Comparison of ENCODE assay signal across 8 cellular contexts in the genomic region with DNA sequence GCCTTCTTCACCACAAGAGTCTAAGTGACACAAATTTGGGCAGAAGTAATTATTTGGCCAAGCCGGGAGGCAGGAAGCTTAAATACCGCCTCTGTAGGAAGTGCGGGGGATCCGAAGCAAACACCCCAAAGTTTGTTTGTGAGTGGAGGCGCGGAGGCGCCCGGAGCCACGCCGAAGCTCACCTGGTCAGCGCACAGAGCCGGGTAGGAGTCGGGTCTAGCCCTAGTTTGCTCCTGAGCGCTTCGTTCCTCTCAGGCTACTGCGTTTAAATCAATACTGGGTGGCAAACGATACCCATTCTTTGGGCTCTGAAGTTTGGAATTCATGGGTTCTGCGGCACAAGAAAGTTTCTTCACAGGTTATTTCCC. TPM values are rescaled to one million over a fixed set of nuclear protein-coding genes. Genes with fewer than 3 reads are reported as not detected.
DNase-seq lines count a peak whose midpoint lies in the region; ATAC-seq and TF ChIP-seq lines count a peak whose summit lies in the region.

No MANE protein-coding gene starts in this region.

- TF ChIP-seq POLR2A in Peyer's patch (IDR thresholded peaks at IDR 0.05), result no peak

- H3K27ac ChIP-seq in Peyer's patch (no peak overlapping the region), esophagus (ENCODE audit: low read depth in 2 of 2, low read length in 1 of 2) (peak overlapping the region; percentile 38 to 53)

- peaks cover 18% of the 10 kb centered on the region for H3K36me3 Mint-ChIP-seq in natural killer cell

- DNase-seq in Peyer's patch (no peak), natural killer cell (no peak), OCI-M1 (lab: John Stamatoyannopoulos, UW) (no peak), A172 (ENCODE audit: low spot score) (no peak)

- H3K9ac ChIP-seq in ES-I3 (ENCODE audit: low read depth, low read length), result peak overlapping the region; percentile 96

- TF ChIP-seq CTCF in Peyer's patch (IDR thresholded peaks at IDR 0.05) (no peak), natural killer cell (IDR thresholded peaks at IDR 0.05) (no peak)

- H3K4me1 Mint-ChIP-seq in natural killer cell, result peaks cover 6 to 10% of the 10 kb centered on the region in 2 donors

- H3K27me3 Mint-ChIP-seq in natural killer cell (ENCODE audit: low read depth in 2 of 2), result peaks cover 58 to 78% of the 10 kb centered on the region in 2 donors

- peaks cover 14% of the 10 kb centered on the region for H3K9me3 ChIP-seq in ES-I3 (ENCODE audit: control insufficient read depth, insufficient read depth, low read length)
- peaks cover 0 to 12% (median 3%) of the 10 kb centered on the region in 4 donors for H3K9me3 ChIP-seq in Peyer's patch
- no peaks in the 10 kb centered on the region for H3K9me3 ChIP-seq in esophagus (ENCODE audit: control insufficient read depth in 2 of 2, insufficient read depth in 1 of 2, low read depth in 1 of 2, low read length in 1 of 2)

- intact Hi-C loops in natural killer cell (cut with micrococcal nuclease), result no loop called here

- H3K4me3 ChIP-seq in Peyer's patch, result peak overlapping the region; percentile 24 to 64 (median 50)
- peak overlapping the region; percentile 79 to 85 for H3K4me3 ChIP-seq in esophagus (ENCODE audit: low read depth in 1 of 2, low read length in 2 of 2)

- no peaks in the 10 kb centered on the region for H3K36me3 ChIP-seq in ES-I3 (ENCODE audit: insufficient read depth, low read length)
- H3K36me3 ChIP-seq in Peyer's patch, result no peaks in the 10 kb centered on the region
- H3K36me3 ChIP-seq in esophagus (ENCODE audit: control insufficient read depth in 2 of 2, insufficient read depth in 2 of 2, low read length in 1 of 2), result no peaks in the 10 kb centered on the region

- H3K4me1 ChIP-seq in ES-I3 (ENCODE audit: insufficient read depth, low read length) (no peaks in the 10 kb centered on the region), Peyer's patch (peaks cover 0 to 21% (median 2%) of the 10 kb centered on the region in 4 donors), esophagus (ENCODE audit: control insufficient read depth in 2 of 2, insufficient read depth in 2 of 2, low read length in 1 of 2) (peaks cover 5 to 8% of the 10 kb centered on the region in 2 donors)

- ATAC-seq in natural killer cell (no peak), HG03039 (IDR thresholded peaks at IDR 0.05; ENCODE audit: unreplicated experiment) (no peak), GM21447 (IDR thresholded peaks at IDR 0.05; ENCODE audit: unreplicated experiment) (no peak)

- no peaks in the 10 kb centered on the region for H3K27me3 ChIP-seq in Peyer's patch
- H3K27me3 ChIP-seq in esophagus (ENCODE audit: control insufficient read depth in 1 of 2, insufficient read depth in 2 of 2, low read length in 2 of 2), result no peaks in the 10 kb centered on the region

- H3K9me3 Mint-ChIP-seq in natural killer cell, result peaks cover 6 to 12% of the 10 kb centered on the region in 2 donors

- no peak overlapping the region for H3K27ac Mint-ChIP-seq in natural killer cell

- H3K4me3 Mint-ChIP-seq in natural killer cell, result peak overlapping the region; percentile 61

- 3 to 11% methylated on average over 18 of the region's 18 CpGs for WGBS in esophagus, 2 donors

RNA-seq across cellular contexts. Expression of a gene that starts 0.9 kb away (rescaled TPM):
- total RNA-seq in Peyer's patch (100 to 1,000 TPM in 1 of 4 donors, 1 to 10 TPM in 3; 1.2 to 133 (median 8.5) TPM), natural killer cell (1 to 10 TPM in 2 of 3 donors, under 1 TPM in 1; 0.68 to 1.8 (median 1.4) TPM)
- polyA plus RNA-seq in esophagus, result 1 to 10 TPM; 7.2 to 8.3 TPM
- 1.8 and 2.4 TPM in 2 replicates for total RNA-seq in A172 (2014; rRNA removed; shearing (Covaris generic))

RNA-seq across cellular contexts. Expression of a gene that starts 26.1 kb away (rescaled TPM):
- total RNA-seq in Peyer's patch (10 to 100 TPM; 27.4 to 39.1 (median 30.9) TPM), natural killer cell (10 to 100 TPM; 37.7 to 38.8 (median 38.0) TPM)
- 1 to 10 TPM; 7.5 to 8.9 TPM for polyA plus RNA-seq in esophagus
- 14.8 and 18.0 TPM in 2 replicates for total RNA-seq in A172 (2014; rRNA removed; shearing (Covaris generic))

RNA-seq across cellular contexts. Expression of a gene that starts 52.6 kb away (rescaled TPM):
- not detected for total RNA-seq in Peyer's patch
- polyA plus RNA-seq in esophagus, result under 1 TPM; 0.01 to 0.20 TPM
- total RNA-seq in natural killer cell, result not detected
- not detected in 2 replicates for total RNA-seq in A172 (2014; rRNA removed; shearing (Covaris generic))

Comparison
In these comparisons a context has a peak if more than half of its experiments do, and no peak if none do; other contexts are left out.
1. H3K27ac ChIP-seq: peak in esophagus (2 of 2); none in Peyer's patch (0 of 4).